ENCODE assay signal across 18 cellular contexts in the genomic region with DNA sequence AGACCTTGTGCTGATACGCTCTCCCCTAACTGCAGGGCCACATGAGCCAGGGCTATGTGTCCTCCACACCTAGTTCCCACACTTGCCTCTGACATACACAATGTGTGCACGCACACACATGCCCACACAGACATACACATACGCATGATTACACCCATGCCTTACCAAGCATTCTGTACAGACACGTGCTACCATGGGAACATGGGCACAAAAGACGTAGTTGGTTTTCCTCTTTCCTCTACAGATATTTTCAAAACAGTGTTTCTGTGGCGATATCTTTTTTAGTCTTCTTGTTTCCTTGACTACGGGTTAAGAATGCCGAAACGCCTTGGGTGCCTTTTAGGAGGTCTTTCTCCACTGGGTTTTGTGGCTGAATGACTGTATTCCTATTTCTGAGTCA.
A peak's percentile ranks its signal among the peaks of the same experiment; 100 is the strongest.
DNase-seq lines count a peak whose midpoint lies in the region; ATAC-seq, FAIRE-seq and TF ChIP-seq lines count a peak whose summit lies in the region.
"Had no signal": no experiment of that assay in that cellular context is flagged by ENCODE, and none has a peak within 500 bp of the region (broad histone marks: within the 10 kb centered on the region; RNA-seq: fewer than 3 reads in every experiment).

No MANE protein-coding gene starts in this region.

- no peaks in the 10 kb centered on the region for H3K36me3 Mint-ChIP-seq in astrocyte (ENCODE audit: low read depth, unreplicated experiment)
- no peaks in the 10 kb centered on the region for H3K36me3 Mint-ChIP-seq in endodermal cell (ENCODE audit: low read depth)
- H3K36me3 Mint-ChIP-seq in naive B cell: no peaks in the 10 kb centered on the region
- no peaks in the 10 kb centered on the region for H3K36me3 Mint-ChIP-seq in type B pancreatic cell
- no peaks in the 10 kb centered on the region for H3K36me3 Mint-ChIP-seq in activated T-helper 2 cell treated with anti-CD3 and anti-CD28 coated beads, Interferon-gamma antibody, Interleukin-2, Interleukin-4, amounts not matched to agents 10 μg/mL and 5 μg/mL and 100 μg/mL, durations not matched to agents 14 hours and 24 hours and 36 hours (ENCODE audit: low read depth)
- H3K36me3 Mint-ChIP-seq: CD4-positive, alpha-beta memory T cell had no signal

- H3K79me2 ChIP-seq in astrocyte (ENCODE audit: insufficient read depth, low read length): no peaks in the 10 kb centered on the region

- 86 to 95% methylated on average over 5 to 9 of the region's 9 CpGs for WGBS in endodermal cell (ENCODE audit: insufficient coverage in 1 of 2, insufficient read length in 1 of 2), 2 experiments

- H3K9me3 ChIP-seq in astrocyte (ENCODE audit: insufficient read depth, low read depth, low read length) (no peaks in the 10 kb centered on the region), endodermal cell (ENCODE audit: control insufficient read depth, low read length) (no peaks in the 10 kb centered on the region)
- H3K9me3 ChIP-seq: SJSA1 had no signal

- H3K27ac Mint-ChIP-seq in astrocyte (ENCODE audit: unreplicated experiment): no peak overlapping the region
- no peak overlapping the region for H3K27ac Mint-ChIP-seq in endodermal cell
- no peak overlapping the region for H3K27ac Mint-ChIP-seq in naive B cell
- no peak overlapping the region for H3K27ac Mint-ChIP-seq in type B pancreatic cell
- no peak overlapping the region for H3K27ac Mint-ChIP-seq in activated T-helper 2 cell treated with anti-CD3 and anti-CD28 coated beads, Interferon-gamma antibody, Interleukin-2, Interleukin-4, amounts not matched to agents 10 μg/mL and 5 μg/mL and 100 μg/mL, durations not matched to agents 14 hours and 24 hours and 36 hours
- H3K27ac Mint-ChIP-seq: B cell; CD4-positive, alpha-beta memory T cell had no signal

- H3K4me1 Mint-ChIP-seq in astrocyte (ENCODE audit: low read depth, unreplicated experiment): peaks cover 5% of the 10 kb centered on the region
- peaks cover 41% of the 10 kb centered on the region for H3K4me1 Mint-ChIP-seq in endodermal cell
- H3K4me1 Mint-ChIP-seq in naive B cell: peaks cover 0 to 11% (median 5%) of the 10 kb centered on the region in 3 donors
- H3K4me1 Mint-ChIP-seq in type B pancreatic cell (ENCODE audit: unreplicated experiment): peaks cover 22% of the 10 kb centered on the region
- H3K4me1 Mint-ChIP-seq in activated T-helper 2 cell treated with anti-CD3 and anti-CD28 coated beads, Interferon-gamma antibody, Interleukin-2, Interleukin-4, amounts not matched to agents 10 μg/mL and 5 μg/mL and 100 μg/mL, durations not matched to agents 14 hours and 24 hours and 36 hours (ENCODE audit: low read depth): no peaks in the 10 kb centered on the region
- H3K4me1 Mint-ChIP-seq: B cell; CD4-positive, alpha-beta memory T cell had no signal

- H3K9ac ChIP-seq in astrocyte (ENCODE audit: low read length) (no peak overlapping the region), endodermal cell (ENCODE audit: extremely low read depth, low read length, poor library complexity, severe bottlenecking) (no peak overlapping the region)

- ATAC-seq in naive B cell (ENCODE audit: low read depth in 2 of 2) (peak; percentile 34 to 43), HG02970 (IDR thresholded peaks at IDR 0.05; ENCODE audit: low FRiP score, unreplicated experiment) (no peak)

- H3K27me3 Mint-ChIP-seq in astrocyte (ENCODE audit: low read depth, unreplicated experiment): peaks cover 6% of the 10 kb centered on the region
- H3K27me3 Mint-ChIP-seq in endodermal cell (ENCODE audit: insufficient read depth): no peaks in the 10 kb centered on the region
- peaks cover 33 to 41% (median 37%) of the 10 kb centered on the region in 3 donors for H3K27me3 Mint-ChIP-seq in naive B cell
- H3K27me3 Mint-ChIP-seq in type B pancreatic cell: no peaks in the 10 kb centered on the region
- H3K27me3 Mint-ChIP-seq in activated T-helper 2 cell treated with anti-CD3 and anti-CD28 coated beads, Interferon-gamma antibody, Interleukin-2, Interleukin-4, amounts not matched to agents 10 μg/mL and 5 μg/mL and 100 μg/mL, durations not matched to agents 14 hours and 24 hours and 36 hours (ENCODE audit: low read depth): peaks cover 10% of the 10 kb centered on the region

- intact Hi-C loops in activated T-helper 2 cell treated with anti-CD3 and anti-CD28 coated beads, Interferon-gamma antibody, Interleukin-2, Interleukin-4, amounts not matched to agents 10 μg/mL and 5 μg/mL and 100 μg/mL, durations not matched to agents 14 hours and 24 hours and 36 hours (cut with micrococcal nuclease): no loop called here

- H4K20me1 ChIP-seq in astrocyte (ENCODE audit: insufficient read depth, low read length): no peaks in the 10 kb centered on the region

- no peak for FAIRE-seq in astrocyte (lab: Jason Lieb, UNC)
- FAIRE-seq: H54 had no signal

- peak overlapping the region; percentile 17 for H3K4me2 ChIP-seq in astrocyte (ENCODE audit: low read length)

- DNase-seq in astrocyte (ENCODE audit: low read depth): peak; percentile 58
- no peak for DNase-seq in endodermal cell
- peak; percentile 5 for DNase-seq in naive B cell
- no peak for DNase-seq in type B pancreatic cell (ENCODE audit: extremely low spot score, unreplicated experiment)
- no peak for DNase-seq in NCI-H510A treated with DMSO at 0.1 percent for 48 hours (lab: John Stamatoyannopoulos, UW)
- no peak for DNase-seq in activated T-helper 2 cell treated with anti-CD3 and anti-CD28 coated beads, Interferon-gamma antibody, Interleukin-2, Interleukin-4, amounts not matched to agents 10 μg/mL and 5 μg/mL and 100 μg/mL, durations not matched to agents 14 hours and 24 hours and 36 hours (ENCODE audit: low spot score)
- DNase-seq in effector CD8-positive, alpha-beta T cell (lab: John Stamatoyannopoulos, UW): no peak
- DNase-seq: Calu3; CD4-positive, alpha-beta memory T cell; DMS53; KBM-7; NCI-H146; NCI-H2081 treated with DMSO at 0.1 percent for 48 hours; NCI-H524 had no signal

- H3K36me3 ChIP-seq in astrocyte (ENCODE audit: insufficient read depth, low read length): no peaks in the 10 kb centered on the region
- H3K36me3 ChIP-seq in endodermal cell (ENCODE audit: control insufficient read depth, insufficient read depth, low read length): no peaks in the 10 kb centered on the region
- H3K36me3 ChIP-seq: SJSA1 had no signal

- no peak overlapping the region for H3K4me3 ChIP-seq in astrocyte (ENCODE audit: insufficient read depth, low read depth, low read length)
- no peak overlapping the region for H3K4me3 ChIP-seq in endodermal cell (ENCODE audit: low read length)
- H3K4me3 ChIP-seq: SJSA1 had no signal

- no peak overlapping the region for H3K4me3 Mint-ChIP-seq in astrocyte (ENCODE audit: unreplicated experiment)
- no peak overlapping the region for H3K4me3 Mint-ChIP-seq in endodermal cell
- no peak overlapping the region for H3K4me3 Mint-ChIP-seq in naive B cell
- peak overlapping the region; percentile 42 for H3K4me3 Mint-ChIP-seq in type B pancreatic cell
- no peak overlapping the region for H3K4me3 Mint-ChIP-seq in activated T-helper 2 cell treated with anti-CD3 and anti-CD28 coated beads, Interferon-gamma antibody, Interleukin-2, Interleukin-4, amounts not matched to agents 10 μg/mL and 5 μg/mL and 100 μg/mL, durations not matched to agents 14 hours and 24 hours and 36 hours (ENCODE audit: low read depth)
- H3K4me3 Mint-ChIP-seq: B cell; CD4-positive, alpha-beta memory T cell had no signal

- TF ChIP-seq CTCF in astrocyte (IDR thresholded peaks at IDR 0.05; ENCODE audit: insufficient read depth, low read depth, low read length) (no peak), endodermal cell (conservative IDR thresholded peaks at IDR 0.05) (no peak), type B pancreatic cell (conservative IDR thresholded peaks at IDR 0.05) (no peak)

- H3K9me3 Mint-ChIP-seq in astrocyte (ENCODE audit: unreplicated experiment): no peaks in the 10 kb centered on the region
- H3K9me3 Mint-ChIP-seq in endodermal cell: no peaks in the 10 kb centered on the region
- H3K9me3 Mint-ChIP-seq in naive B cell: no peaks in the 10 kb centered on the region
- H3K9me3 Mint-ChIP-seq in type B pancreatic cell: no peaks in the 10 kb centered on the region
- H3K9me3 Mint-ChIP-seq in activated T-helper 2 cell treated with anti-CD3 and anti-CD28 coated beads, Interferon-gamma antibody, Interleukin-2, Interleukin-4, amounts not matched to agents 10 μg/mL and 5 μg/mL and 100 μg/mL, durations not matched to agents 14 hours and 24 hours and 36 hours: no peaks in the 10 kb centered on the region

- peak overlapping the region; percentile 45 for H2AFZ ChIP-seq in astrocyte (ENCODE audit: low read depth, low read length)

- H3K27ac ChIP-seq in astrocyte (ENCODE audit: low read depth, low read length) (no peak overlapping the region), endodermal cell (ENCODE audit: low read depth, low read length) (peak overlapping the region; percentile 61)
- H3K27ac ChIP-seq: SJSA1 had no signal

- H3K27me3 ChIP-seq in astrocyte (ENCODE audit: insufficient read depth, low read length) (no peaks in the 10 kb centered on the region), endodermal cell (ENCODE audit: control insufficient read depth, insufficient read depth, low read length, poor library complexity, severe bottlenecking) (no peaks in the 10 kb centered on the region)
- H3K27me3 ChIP-seq: SJSA1 had no signal

- H3K4me1 ChIP-seq in astrocyte (ENCODE audit: insufficient read depth, low read length) (no peaks in the 10 kb centered on the region), endodermal cell (ENCODE audit: control insufficient read depth, insufficient read depth, low read length) (peaks cover 29% of the 10 kb centered on the region)
- H3K4me1 ChIP-seq: SJSA1 had no signal

Comparison
In these comparisons a context has a peak if more than half of its experiments do, and no peak if none do; other contexts are left out.
1. DNase-seq: peak in astrocyte (single experiment) and naive B cell (single experiment); none in endodermal cell (single experiment), type B pancreatic cell (single experiment), NCI-H510A treated with DMSO at 0.1 percent for 48 hours (single experiment), activated T-helper 2 cell treated with anti-CD3 and anti-CD28 coated beads, Interferon-gamma antibody, Interleukin-2, Interleukin-4, amounts not matched to agents 10 μg/mL and 5 μg/mL and 100 μg/mL, durations not matched to agents 14 hours and 24 hours and 36 hours (single experiment) and effector CD8-positive, alpha-beta T cell (single experiment).